Comparison of ENCODE assay signal across 28 cellular contexts in genomic region chr4:184335520-184335919, GRCh38.
DNase-seq lines count a peak whose midpoint lies in the region; ATAC-seq, FAIRE-seq and TF ChIP-seq lines count a peak whose summit lies in the region.
"Had no signal": no experiment of that assay in that cellular context is flagged by ENCODE, and none has a peak within 500 bp of the region (broad histone marks: within the 10 kb centered on the region; RNA-seq: fewer than 3 reads in every experiment).

No MANE protein-coding gene starts in this region.

- TF ChIP-seq CTCF in neutrophil (IDR thresholded peaks at IDR 0.05): no peak

- FAIRE-seq in GM18507 (lab: Jason Lieb, UNC): peak; percentile 26
- FAIRE-seq: astrocyte had no signal

- H3K27me3 Mint-ChIP-seq in activated T-helper 17 cell treated with anti-CD3 and anti-CD28 coated beads, Interleukin-2, amount 50 U/mL, for 72 hours: no peaks in the 10 kb centered on the region
- H3K27me3 Mint-ChIP-seq: CD4-positive, alpha-beta T cell had no signal

- ATAC-seq in activated T-helper 17 cell treated with anti-CD3 and anti-CD28 coated beads, Interleukin-2, amount 50 U/mL, for 72 hours (replicated peaks): peak; percentile 69
- ATAC-seq in HG03342 (IDR thresholded peaks at IDR 0.05; ENCODE audit: unreplicated experiment): no peak
- ATAC-seq: GM23338, right lobe of liver had no signal

- no peaks in the 10 kb centered on the region for H3K36me3 Mint-ChIP-seq in activated T-helper 17 cell treated with anti-CD3 and anti-CD28 coated beads, Interleukin-2, amount 50 U/mL, for 72 hours (ENCODE audit: low read depth)

- peak overlapping the region; percentile 90 for H3K27ac ChIP-seq in neutrophil
- H3K27ac ChIP-seq: Peyer's patch, right lobe of liver, tibial artery had no signal

- peaks cover 7% of the 10 kb centered on the region for H3K9me3 Mint-ChIP-seq in activated T-helper 17 cell treated with anti-CD3 and anti-CD28 coated beads, Interleukin-2, amount 50 U/mL, for 72 hours
- H3K9me3 Mint-ChIP-seq: GM23338 had no signal

- peaks cover 53 to 70% of the 10 kb centered on the region in 2 experiments for H3K4me1 ChIP-seq in neutrophil (ENCODE audit: control insufficient read depth in 1 of 2, insufficient read depth in 1 of 2, low read depth in 1 of 2, low read length in 1 of 2)

- H3K4me3 Mint-ChIP-seq in activated T-helper 17 cell treated with anti-CD3 and anti-CD28 coated beads, Interleukin-2, amount 50 U/mL, for 72 hours: no peak overlapping the region
- H3K4me3 Mint-ChIP-seq: CD4-positive, alpha-beta T cell; GM23338; HFFc6; neural crest cell had no signal

- H3K4me3 ChIP-seq in neutrophil (ENCODE audit: low read depth in 1 of 2, low read length in 1 of 2): no peak overlapping the region
- H3K4me3 ChIP-seq: GM23338, lung, Peyer's patch, right lobe of liver, tibial artery had no signal

- no peak for DNase-seq in GM18507 (ENCODE audit: extremely low spot score, insufficient read length, low read depth)
- peak; percentile 16 to 21 for DNase-seq in Kasumi-1 (lab: John Stamatoyannopoulos, UW)
- no peak for DNase-seq in SIG-M5 treated with dmso at 0.1 percent for 504 hours (lab: John Stamatoyannopoulos, UW; ENCODE audit: unreplicated experiment)
- DNase-seq in AG08396 (ENCODE audit: low spot score): no peak
- DNase-seq: activated CD4-positive, alpha-beta T cell treated with anti-CD3 and anti-CD28 coated beads, Interleukin-2, amount 50 U/mL, for 1 hour; activated naive CD4-positive, alpha-beta T cell; caudate nucleus; CD4-positive, alpha-beta T cell; dermis blood vessel endothelial cell; HFFc6; KG1; kidney glomerular epithelial cell; NCI-H1436 treated with DMSO at 0.1 percent for 48 hours; NCI-H2107; NCI-H510A treated with DMSO at 0.1 percent for 48 hours; Peyer's patch; stimulated activated CD4-positive, alpha-beta T cell treated with anti-CD3 and anti-CD28 coated beads, Interleukin-12 subunit alpha, Interleukin-12 subunit beta, amount 100 ng/mL, for 4 hours; stimulated activated CD4-positive, alpha-beta T cell treated with anti-CD3 and anti-CD28 coated beads, Interleukin-4, amount 100 ng/mL, for 24 hours; stimulated activated naive CD4-positive, alpha-beta T cell treated with Interleukin-2 at 50 U/mL for 16 hours; tibial artery had no signal

- no peaks in the 10 kb centered on the region for H3K36me3 ChIP-seq in neutrophil
- H3K36me3 ChIP-seq: Peyer's patch, right lobe of liver, tibial artery had no signal

- no peaks in the 10 kb centered on the region for H3K27me3 ChIP-seq in neutrophil
- H3K27me3 ChIP-seq: Peyer's patch, right lobe of liver, tibial artery had no signal

- H3K9me3 ChIP-seq in neutrophil: no peaks in the 10 kb centered on the region
- H3K9me3 ChIP-seq: tibial artery had no signal

- no peak overlapping the region for H3K27ac Mint-ChIP-seq in activated T-helper 17 cell treated with anti-CD3 and anti-CD28 coated beads, Interleukin-2, amount 50 U/mL, for 72 hours
- H3K27ac Mint-ChIP-seq: CD4-positive, alpha-beta T cell; GM23338; HFFc6 had no signal

- peaks cover 9% of the 10 kb centered on the region for H3K4me1 Mint-ChIP-seq in activated T-helper 17 cell treated with anti-CD3 and anti-CD28 coated beads, Interleukin-2, amount 50 U/mL, for 72 hours
- H3K4me1 Mint-ChIP-seq: neural crest cell had no signal

Comparison
In these comparisons a context has a peak if more than half of its experiments do, and no peak if none do; other contexts are left out.
1. DNase-seq: peak in Kasumi-1 (2 of 2); none in GM18507 (single experiment), SIG-M5 treated with dmso at 0.1 percent for 504 hours (single experiment) and AG08396 (single experiment).